Comparison of ENCODE assay signal across 19 cellular contexts in genomic region chr13:44894001-44894770, GRCh38.
DNase-seq lines count a peak whose midpoint lies in the region; ATAC-seq and TF ChIP-seq lines count a peak whose summit lies in the region.
"Had no signal": no experiment of that assay in that cellular context is flagged by ENCODE, and none has a peak within 500 bp of the region (broad histone marks: within the 10 kb centered on the region; RNA-seq: fewer than 3 reads in every experiment).

No MANE protein-coding gene starts in this region.

- H3K27me3 Mint-ChIP-seq in nephron (ENCODE audit: low read depth): peaks cover 8% of the 10 kb centered on the region
- H3K27me3 Mint-ChIP-seq in CD8-positive, alpha-beta T cell (ENCODE audit: low read depth): no peaks in the 10 kb centered on the region

- no peaks in the 10 kb centered on the region for H3K36me3 Mint-ChIP-seq in nephron (ENCODE audit: low read depth)
- H3K36me3 Mint-ChIP-seq in CD8-positive, alpha-beta T cell: no peaks in the 10 kb centered on the region
- H3K36me3 Mint-ChIP-seq: CD4-positive, alpha-beta memory T cell had no signal

- DNase-seq in Right ventricle myocardium inferior (ENCODE audit: missing footprints) (no peak), cardiac septum (ENCODE audit: low spot score) (no peak), left cardiac atrium (no peak), upper lobe of right lung (no peak), mammary epithelial cell (no peak)
- no peak for DNase-seq in CD8-positive, alpha-beta T cell
- no peak for DNase-seq in stimulated activated CD4-positive, alpha-beta T cell treated with anti-CD3 and anti-CD28 coated beads, Interleukin-1b, Interleukin-23, amount 100 ng/mL, for 48 hours
- DNase-seq: activated CD4-positive, alpha-beta T cell treated with anti-CD3 and anti-CD28 coated beads for 36 hours; activated CD8-positive, alpha-beta memory T cell treated with anti-CD3 and anti-CD28 coated beads, Interleukin-2, amount 50 U/mL, for 4 hours; activated gamma-delta T cell; CD4-positive, alpha-beta memory T cell; MM.1S; NCI-H187; NCI-H446 treated with DMSO at 0.1 percent for 48 hours; posterior cingulate gyrus had no signal

- no peaks in the 10 kb centered on the region for H3K36me3 ChIP-seq in upper lobe of right lung
- H3K36me3 ChIP-seq in CD8-positive, alpha-beta T cell (ENCODE audit: insufficient read depth, low read length): no peaks in the 10 kb centered on the region
- no peaks in the 10 kb centered on the region for H3K36me3 ChIP-seq in mammary epithelial cell (ENCODE audit: insufficient read depth, low read length)
- H3K36me3 ChIP-seq: vagina had no signal

- no peak overlapping the region for H3K27ac ChIP-seq in upper lobe of right lung
- H3K27ac ChIP-seq in CD8-positive, alpha-beta T cell (ENCODE audit: low read depth, low read length): no peak overlapping the region
- no peak overlapping the region for H3K27ac ChIP-seq in mammary epithelial cell (ENCODE audit: insufficient read depth, low read depth, low read length)
- H3K27ac ChIP-seq: SK-N-MC, vagina had no signal

- no TSS peak for BruUV-seq in mammary epithelial cell (replicated peaks; lab: Mats Ljungman, UMichigan)

- H4K20me1 ChIP-seq in mammary epithelial cell (ENCODE audit: insufficient read depth, low read length): no peaks in the 10 kb centered on the region

- H3K9me3 ChIP-seq in upper lobe of right lung (no peaks in the 10 kb centered on the region), mammary epithelial cell (replicated peaks; ENCODE audit: insufficient read depth, low read length) (no peaks in the 10 kb centered on the region)
- H3K9me3 ChIP-seq in CD8-positive, alpha-beta T cell (ENCODE audit: low read length): no peaks in the 10 kb centered on the region
- H3K9me3 ChIP-seq: vagina had no signal

- no peak overlapping the region for H3K4me2 ChIP-seq in mammary epithelial cell (ENCODE audit: insufficient read depth, low read depth, low read length)

- TF ChIP-seq CTCF in nephron (IDR thresholded peaks at IDR 0.05; ENCODE audit: unreplicated experiment in 3 of 3) (no peak), upper lobe of right lung (IDR thresholded peaks at IDR 0.05) (no peak), mammary epithelial cell (conservative IDR thresholded peaks at IDR 0.05 in 1 of 2, IDR thresholded peaks at IDR 0.05 in 1 of 2; ENCODE audit: extremely low read depth in 1 of 2, insufficient read depth in 1 of 2, low read depth in 1 of 2, low read length in 2 of 2) (no peak)
- no peak for TF ChIP-seq CTCF in CD8-positive, alpha-beta T cell (IDR thresholded peaks at IDR 0.05)

- H3K4me1 ChIP-seq in upper lobe of right lung (no peaks in the 10 kb centered on the region), mammary epithelial cell (ENCODE audit: insufficient read depth, low read length) (no peaks in the 10 kb centered on the region)
- no peaks in the 10 kb centered on the region for H3K4me1 ChIP-seq in CD8-positive, alpha-beta T cell (ENCODE audit: insufficient read depth, low read length)
- H3K4me1 ChIP-seq: vagina had no signal

- no peaks in the 10 kb centered on the region for H3K79me2 ChIP-seq in mammary epithelial cell (ENCODE audit: insufficient read depth, low read length)

- 90% methylated on average over 8 of the region's 13 CpGs for WGBS in mammary epithelial cell (ENCODE audit: low coverage, missing lambda C conversion rate)

- H3K9me3 Mint-ChIP-seq in nephron: no peaks in the 10 kb centered on the region
- H3K9me3 Mint-ChIP-seq in CD8-positive, alpha-beta T cell: no peaks in the 10 kb centered on the region
- H3K9me3 Mint-ChIP-seq: central memory CD8-positive, alpha-beta T cell had no signal

- in situ Hi-C loops in mammary epithelial cell (cut with MboI; ENCODE audit: low sequenced_read_pairs in 2 of 2): loop anchor here in 1 of 2 donors (25.0 kb wide), 1 partner anchor 407 kb away; no protein-coding TSS in a partner anchor

- H3K27ac Mint-ChIP-seq in nephron: peak overlapping the region; percentile 15 to 38 (median 30)
- H3K27ac Mint-ChIP-seq in CD8-positive, alpha-beta T cell: no peak overlapping the region
- H3K27ac Mint-ChIP-seq: activated CD4-positive, alpha-beta T cell treated with anti-CD3 and anti-CD28 coated beads for 36 hours had no signal

- H3K4me1 Mint-ChIP-seq in nephron: peaks cover 10% of the 10 kb centered on the region
- no peaks in the 10 kb centered on the region for H3K4me1 Mint-ChIP-seq in CD8-positive, alpha-beta T cell (ENCODE audit: low read depth)
- H3K4me1 Mint-ChIP-seq: activated CD4-positive, alpha-beta T cell treated with anti-CD3 and anti-CD28 coated beads for 36 hours; CD4-positive, alpha-beta memory T cell; central memory CD8-positive, alpha-beta T cell had no signal

- dilution Hi-C loops in mammary epithelial cell (cut with HindIII; ENCODE audit: low sequenced_read_pairs): no loop called here

- H3K4me3 ChIP-seq in upper lobe of right lung: no peak overlapping the region
- H3K4me3 ChIP-seq in CD8-positive, alpha-beta T cell (ENCODE audit: low read depth, low read length): no peak overlapping the region
- H3K4me3 ChIP-seq in mammary epithelial cell (replicated peaks in 1 of 3; ENCODE audit: insufficient read depth in 1 of 3, low read depth in 2 of 3, low read length in 3 of 3): no peak overlapping the region
- H3K4me3 ChIP-seq: SK-N-MC, vagina had no signal

- H3K9ac ChIP-seq in mammary epithelial cell (ENCODE audit: insufficient read depth, low read length): no peak overlapping the region

- H3K4me3 Mint-ChIP-seq in nephron: no peak overlapping the region
- no peak overlapping the region for H3K4me3 Mint-ChIP-seq in CD8-positive, alpha-beta T cell
- H3K4me3 Mint-ChIP-seq: activated CD4-positive, alpha-beta T cell treated with anti-CD3 and anti-CD28 coated beads for 36 hours; CD4-positive, alpha-beta memory T cell; central memory CD8-positive, alpha-beta T cell had no signal

- H2AFZ ChIP-seq in mammary epithelial cell (ENCODE audit: low read depth, low read length): no peak overlapping the region

- ATAC-seq in Right ventricle myocardium inferior (peak; percentile 43), left cardiac atrium (peak; percentile 22 to 34), upper lobe of right lung (peak; percentile 87)
- ATAC-seq in CD8-positive, alpha-beta T cell: no peak
- ATAC-seq: activated CD4-positive, alpha-beta T cell treated with anti-CD3 and anti-CD28 coated beads for 36 hours had no signal

- H3K27me3 ChIP-seq in upper lobe of right lung: no peaks in the 10 kb centered on the region
- H3K27me3 ChIP-seq in CD8-positive, alpha-beta T cell (ENCODE audit: insufficient read depth, low read length): no peaks in the 10 kb centered on the region
- H3K27me3 ChIP-seq in mammary epithelial cell (ENCODE audit: insufficient read depth, low read length): no peaks in the 10 kb centered on the region
- H3K27me3 ChIP-seq: vagina had no signal

- CTCF ChIA-PET in CD8-positive, alpha-beta T cell (lab: Charles Lee): interaction anchor here (1.0 kb wide), 1 partner anchor 411 kb away, joined by 3 read pairs; no protein-coding TSS in a partner anchor
- CTCF ChIA-PET in mammary epithelial cell (lab: Charles Lee; ENCODE audit: low non-redundant PET): interaction anchor here (0.6 kb wide), 1 partner anchor 36 kb away, joined by 3 read pairs; no protein-coding TSS in a partner anchor

- POLR2A ChIA-PET in CD8-positive, alpha-beta T cell (lab: Charles Lee): no interaction called here

- intact Hi-C loops in Right ventricle myocardium inferior (cut with DNase I): no loop called here
- intact Hi-C loops in cardiac septum (cut with DNase I): no loop called here
- intact Hi-C loops in left cardiac atrium (cut with DNase I): no loop called here
- intact Hi-C loops in upper lobe of right lung (cut with DNase I): no loop called here
- intact Hi-C loops in CD8-positive, alpha-beta T cell (cut with DNase I, micrococcal nuclease): no loop called here
- intact Hi-C loops in mammary epithelial cell (cut with micrococcal nuclease): no loop called here
